ENCODE assay signal across 15 cellular contexts in genomic region chr2:55887906-55888625, GRCh38. TPM values are rescaled to one million over a fixed set of nuclear protein-coding genes. Genes with fewer than 3 reads are reported as not detected.
DNase-seq lines count a peak whose midpoint lies in the region; ATAC-seq, FAIRE-seq and TF ChIP-seq lines count a peak whose summit lies in the region.
"Had no signal": no experiment of that assay in that cellular context is flagged by ENCODE, and none has a peak within 500 bp of the region (broad histone marks: within the 10 kb centered on the region; RNA-seq: fewer than 3 reads in every experiment).

No MANE protein-coding gene starts in this region.

- peak overlapping the region; percentile 42 for H3K27ac Mint-ChIP-seq in astrocyte (ENCODE audit: unreplicated experiment)

- H3K9me3 ChIP-seq in right atrium auricular region (no peaks in the 10 kb centered on the region), astrocyte (ENCODE audit: insufficient read depth, low read depth, low read length) (no peaks in the 10 kb centered on the region)

- H2AFZ ChIP-seq in astrocyte (ENCODE audit: low read depth, low read length): no peak overlapping the region

- intact Hi-C loops in Right ventricle myocardium superior (cut with DNase I): no loop called here

- H3K9ac ChIP-seq in astrocyte (ENCODE audit: low read length): peak overlapping the region; percentile 41

- FAIRE-seq in astrocyte (lab: Jason Lieb, UNC): peak; percentile 92
- FAIRE-seq in D721Med (lab: Jason Lieb, UNC): no peak

- H3K36me3 Mint-ChIP-seq in astrocyte (ENCODE audit: low read depth, unreplicated experiment): peaks cover 6% of the 10 kb centered on the region

- H3K27ac ChIP-seq in right atrium auricular region (peak overlapping the region; percentile 34 to 88), astrocyte (ENCODE audit: low read depth, low read length) (peak overlapping the region; percentile 83)

- TF ChIP-seq CTCF in right atrium auricular region (IDR thresholded peaks at IDR 0.05) (no peak), astrocyte (IDR thresholded peaks at IDR 0.05; ENCODE audit: insufficient read depth, low read depth, low read length) (no peak), D721Med (IDR thresholded peaks at IDR 0.05; ENCODE audit: insufficient read depth, missing control alignments) (no peak)

- no peak for DNase-seq in right atrium auricular region (ENCODE audit: low spot score)
- DNase-seq in Right ventricle myocardium superior: no peak
- DNase-seq in astrocyte (ENCODE audit: low read depth): peak; percentile 94
- DNase-seq in glomerular visceral epithelial cell (ENCODE audit: extremely low spot score): peak; percentile 45
- DNase-seq in HUDEP-2 (lab: John Stamatoyannopoulos, UW; ENCODE audit: unreplicated experiment in 76 of 76): no peak
- no peak for DNase-seq in SKM-1 treated with dmso at 0.1 percent for 144 hours (lab: John Stamatoyannopoulos, UW; ENCODE audit: unreplicated experiment)
- DNase-seq in D721Med (ENCODE audit: insufficient read length, low spot score): no peak
- DNase-seq: activated CD8-positive, alpha-beta memory T cell treated with anti-CD3 and anti-CD28 coated beads, Interleukin-2, amount 50 U/mL, for 48 hours; AML-193; KG1; NCI-H774; substantia nigra; T-helper 9 cell had no signal

- H3K79me2 ChIP-seq in astrocyte (ENCODE audit: insufficient read depth, low read length): no peaks in the 10 kb centered on the region

- no peaks in the 10 kb centered on the region for H4K20me1 ChIP-seq in astrocyte (ENCODE audit: insufficient read depth, low read length)

- ATAC-seq in Right ventricle myocardium superior (ENCODE audit: poor library complexity) (no peak), HG02571 (IDR thresholded peaks at IDR 0.05; ENCODE audit: unreplicated experiment) (no peak)

- no peak overlapping the region for H3K4me3 Mint-ChIP-seq in astrocyte (ENCODE audit: unreplicated experiment)

- H3K4me3 ChIP-seq in right atrium auricular region (no peak overlapping the region), astrocyte (ENCODE audit: insufficient read depth, low read depth, low read length) (no peak overlapping the region)

- H3K4me1 ChIP-seq in right atrium auricular region: peaks cover 0 to 60% of the 10 kb centered on the region in 2 donors
- peaks cover 48% of the 10 kb centered on the region for H3K4me1 ChIP-seq in astrocyte (ENCODE audit: insufficient read depth, low read length)

- no peaks in the 10 kb centered on the region for H3K27me3 Mint-ChIP-seq in astrocyte (ENCODE audit: low read depth, unreplicated experiment)

- H3K36me3 ChIP-seq in right atrium auricular region: no peaks in the 10 kb centered on the region
- no peaks in the 10 kb centered on the region for H3K36me3 ChIP-seq in astrocyte (ENCODE audit: insufficient read depth, low read length)

- H3K27me3 ChIP-seq in right atrium auricular region (no peaks in the 10 kb centered on the region), astrocyte (ENCODE audit: insufficient read depth, low read length) (no peaks in the 10 kb centered on the region)

- H3K4me1 Mint-ChIP-seq in astrocyte (ENCODE audit: low read depth, unreplicated experiment): peaks cover 36% of the 10 kb centered on the region

- H3K9me3 Mint-ChIP-seq in astrocyte (ENCODE audit: unreplicated experiment): peaks cover 1% of the 10 kb centered on the region
- H3K9me3 Mint-ChIP-seq: nephron had no signal

- H3K4me2 ChIP-seq in astrocyte (ENCODE audit: low read length): peak overlapping the region; percentile 6

RNA-seq across cellular contexts. Expression of gene EFEMP1, which starts 35.5 kb away (rescaled TPM):
- total RNA-seq in right atrium auricular region: 100 to 1,000 TPM; 246 to 308 TPM
- total RNA-seq in Right ventricle myocardium superior: 62.5 TPM
- total RNA-seq in astrocyte: 146 and 155 TPM in 2 replicates

Comparison
In these comparisons a context has a peak if more than half of its experiments do, and no peak if none do; other contexts are left out.
1. DNase-seq: peak in astrocyte (single experiment) and glomerular visceral epithelial cell (single experiment); none in right atrium auricular region (single experiment), Right ventricle myocardium superior (single experiment), HUDEP-2 (0 of 76), SKM-1 treated with dmso at 0.1 percent for 144 hours (single experiment) and D721Med (single experiment).